16 cellular contexts compared by ENCODE assay signal in genomic region chr3:110736332-110736731, GRCh38.
A peak's percentile ranks its signal among the peaks of the same experiment; 100 is the strongest.
DNase-seq lines count a peak whose midpoint lies in the region; ATAC-seq lines count a peak whose summit lies in the region.
"Had no signal": no experiment of that assay in that cellular context is flagged by ENCODE, and none has a peak within 500 bp of the region (broad histone marks: within the 10 kb centered on the region; RNA-seq: fewer than 3 reads in every experiment).

No MANE protein-coding gene starts in this region.

- no peaks in the 10 kb centered on the region for H3K4me1 Mint-ChIP-seq in activated T-helper 2 cell treated with anti-CD3 and anti-CD28 coated beads, Interferon-gamma antibody, Interleukin-2, Interleukin-4, amounts not matched to agents 10 μg/mL and 5 μg/mL and 100 μg/mL, durations not matched to agents 14 hours and 24 hours and 36 hours (ENCODE audit: low read depth)
- H3K4me1 Mint-ChIP-seq: WTC11 had no signal

- H3K9me3 Mint-ChIP-seq in activated T-helper 2 cell treated with anti-CD3 and anti-CD28 coated beads, Interferon-gamma antibody, Interleukin-2, Interleukin-4, amounts not matched to agents 10 μg/mL and 5 μg/mL and 100 μg/mL, durations not matched to agents 14 hours and 24 hours and 36 hours, result no peaks in the 10 kb centered on the region
- H3K9me3 Mint-ChIP-seq: activated naive CD8-positive, alpha-beta T cell treated with anti-CD3 and anti-CD28 coated beads, Interleukin-2, amount 10 ng/mL, durations not matched to agents 7 days and 5 days had no signal

- peaks cover 4% of the 10 kb centered on the region for H3K27me3 Mint-ChIP-seq in activated T-helper 2 cell treated with anti-CD3 and anti-CD28 coated beads, Interferon-gamma antibody, Interleukin-2, Interleukin-4, amounts not matched to agents 10 μg/mL and 5 μg/mL and 100 μg/mL, durations not matched to agents 14 hours and 24 hours and 36 hours (ENCODE audit: low read depth)

- ATAC-seq in GM18520 (IDR thresholded peaks at IDR 0.05; ENCODE audit: unreplicated experiment) (peak; percentile 75), GM21723 (IDR thresholded peaks at IDR 0.05; ENCODE audit: unreplicated experiment) (peak; percentile 79), HG03354 (IDR thresholded peaks at IDR 0.05; ENCODE audit: poor library complexity, severe bottlenecking, unreplicated experiment) (peak; percentile 98)
- ATAC-seq: PC-3, WTC11 had no signal

- intact Hi-C loops in activated T-helper 2 cell treated with anti-CD3 and anti-CD28 coated beads, Interferon-gamma antibody, Interleukin-2, Interleukin-4, amounts not matched to agents 10 μg/mL and 5 μg/mL and 100 μg/mL, durations not matched to agents 14 hours and 24 hours and 36 hours (cut with micrococcal nuclease), result no loop called here

- no peak overlapping the region for H3K4me3 Mint-ChIP-seq in activated T-helper 2 cell treated with anti-CD3 and anti-CD28 coated beads, Interferon-gamma antibody, Interleukin-2, Interleukin-4, amounts not matched to agents 10 μg/mL and 5 μg/mL and 100 μg/mL, durations not matched to agents 14 hours and 24 hours and 36 hours (ENCODE audit: low read depth)
- H3K4me3 Mint-ChIP-seq: activated naive CD8-positive, alpha-beta T cell treated with anti-CD3 and anti-CD28 coated beads, Interleukin-2, amount 10 ng/mL, durations not matched to agents 7 days and 5 days; CD14-positive monocyte; endodermal cell; WTC11 had no signal

- H3K36me3 Mint-ChIP-seq in activated T-helper 2 cell treated with anti-CD3 and anti-CD28 coated beads, Interferon-gamma antibody, Interleukin-2, Interleukin-4, amounts not matched to agents 10 μg/mL and 5 μg/mL and 100 μg/mL, durations not matched to agents 14 hours and 24 hours and 36 hours (ENCODE audit: low read depth), result no peaks in the 10 kb centered on the region
- H3K36me3 Mint-ChIP-seq: activated naive CD8-positive, alpha-beta T cell treated with anti-CD3 and anti-CD28 coated beads, Interleukin-2, amount 10 ng/mL, durations not matched to agents 7 days and 5 days; CD14-positive monocyte; WTC11 had no signal

- no peak overlapping the region for H3K27ac ChIP-seq in substantia nigra (ENCODE audit: low read depth, low read length, poor library complexity, severe bottlenecking)
- H3K27ac ChIP-seq: HL-60, skin epidermis had no signal

- H3K27ac Mint-ChIP-seq in activated T-helper 2 cell treated with anti-CD3 and anti-CD28 coated beads, Interferon-gamma antibody, Interleukin-2, Interleukin-4, amounts not matched to agents 10 μg/mL and 5 μg/mL and 100 μg/mL, durations not matched to agents 14 hours and 24 hours and 36 hours, result no peak overlapping the region
- H3K27ac Mint-ChIP-seq: activated naive CD8-positive, alpha-beta T cell treated with anti-CD3 and anti-CD28 coated beads, Interleukin-2, amount 10 ng/mL, durations not matched to agents 7 days and 5 days; endodermal cell; WTC11 had no signal

- in situ Hi-C loops in G401 (cut with HindIII; ENCODE audit: low sequenced_read_pairs), result no loop called here

- DNase-seq in RPMI8226 (peak; percentile 73), substantia nigra (lab: John Stamatoyannopoulos, UW) (no peak), G401 (ENCODE audit: low spot score) (no peak)
- DNase-seq in activated naive CD4-positive, alpha-beta T cell (lab: John Stamatoyannopoulos, UW), result no peak
- no peak for DNase-seq in activated T-helper 2 cell treated with anti-CD3 and anti-CD28 coated beads, Interferon-gamma antibody, Interleukin-2, Interleukin-4, amounts not matched to agents 10 μg/mL and 5 μg/mL and 100 μg/mL, durations not matched to agents 14 hours and 24 hours and 36 hours (ENCODE audit: low spot score)
- DNase-seq: activated naive CD8-positive, alpha-beta T cell treated with anti-CD3 and anti-CD28 coated beads, Interleukin-2, amount 10 ng/mL, durations not matched to agents 7 days and 5 days; endodermal cell; NCI-H1694; PC-3 had no signal
